Comparison of ENCODE assay signal across 2 cellular contexts in genomic region chr2:202633470-202633869, GRCh38.
TF ChIP-seq lines count a peak whose summit lies in the region.

No MANE protein-coding gene starts in this region.

TF ChIP-seq in K562, 482 proteins besides CTCF, POLR2A, EP300 and RAD21:
- TF ChIP-seq ZNF140 (CRISPR knock-in tag; IDR thresholded peaks at IDR 0.05) (no peak), ZBTB33 (CRISPR knock-in tag; IDR thresholded peaks at IDR 0.05) (peak; percentile 76), CCNT2 (IDR thresholded peaks at IDR 0.05; ENCODE audit: borderline replicate concordance, extremely low read depth, insufficient read length, low read depth, low read length) (no peak), CBX1 (IDR thresholded peaks at IDR 0.05; ENCODE audit: low read depth) (no peak)

TF ChIP-seq in neural cell, 6 proteins besides CTCF, POLR2A, EP300 and RAD21:
- TF ChIP-seq POLR2AphosphoS5 (IDR thresholded peaks at IDR 0.05) (no peak), MXI1 (conservative IDR thresholded peaks at IDR 0.05; ENCODE audit: poor library complexity, severe bottlenecking) (no peak), REST (IDR thresholded peaks at IDR 0.05; ENCODE audit: borderline replicate concordance) (no peak), EZH2 (IDR thresholded peaks at IDR 0.05; ENCODE audit: borderline replicate concordance, insufficient read depth, low read length, poor library complexity, severe bottlenecking) (no peak), SMC3 (conservative IDR thresholded peaks at IDR 0.05; ENCODE audit: poor library complexity) (no peak), TAF1 (IDR thresholded peaks at IDR 0.05; ENCODE audit: low read depth) (no peak)
TF ChIP-seq in neural cell: peak in this region for 0.
